24 cellular contexts compared by ENCODE assay signal in genomic region chr6:241331-241865, GRCh38.
"Had no signal": no experiment of that assay in that cellular context is flagged by ENCODE, and none has a peak within 500 bp of the region (broad histone marks: within the 10 kb centered on the region; RNA-seq: fewer than 3 reads in every experiment).

No MANE protein-coding gene starts in this region.

- H3K27ac Mint-ChIP-seq: activated CD4-positive, alpha-beta T cell treated with anti-CD3 and anti-CD28 coated beads, Interleukin-2, amount 10 ng/mL, durations not matched to agents 24 days and 14 days; activated CD8-positive, alpha-beta memory T cell treated with anti-CD3 and anti-CD28 coated beads, Interleukin-2, amount 10 ng/mL, durations not matched to agents 7 days and 5 days; activated naive CD4-positive, alpha-beta T cell treated with anti-CD3 and anti-CD28 coated beads, Interleukin-2, amount 50 U/mL, for 72 hours; activated naive CD8-positive, alpha-beta T cell treated with anti-CD3 and anti-CD28 coated beads, Interleukin-2, amount 50 U/mL, for 24 hours; T-helper 1 cell treated with Interleukin-12 subunit alpha and Interleukin-12 subunit beta and Interleukin-4 antibody, amounts not matched to agents 30 μg/mL and 1 μg/mL, for 36 hours had no signal

- DNase-seq: activated CD4-positive, alpha-beta T cell treated with anti-CD3 and anti-CD28 coated beads, Interleukin-2, amount 50 U/mL, for 48 hours; activated CD8-positive, alpha-beta memory T cell treated with anti-CD3 and anti-CD28 coated beads, Interleukin-2, amount 10 ng/mL, durations not matched to agents 7 days and 5 days; activated effector memory CD4-positive, alpha-beta T cell treated with anti-CD3 and anti-CD28 coated beads, Interleukin-2, amount 50 U/mL, for 16 hours; activated naive CD4-positive, alpha-beta T cell treated with Interleukin-2 at 50 U/mL for 16 hours; activated naive CD8-positive, alpha-beta T cell treated with anti-CD3 and anti-CD28 coated beads, Interleukin-2, amount 50 U/mL, for 24 hours; activated T-cell treated with anti-CD3 and anti-CD28 coated beads, Interleukin-2, amount 50 U/mL, for 4 hours; amniotic stem cell; body of pancreas; MG63; NCI-H1105; NCI-H1436; NCI-H187; NCI-H2171; NCI-H226; NCI-H526; NCI-H774; Peyer's patch; SHP77 treated with DMSO at 0.1 percent for 48 hours had no signal

- H3K9me3 ChIP-seq: body of pancreas, Peyer's patch had no signal

- H3K4me3 Mint-ChIP-seq: activated CD4-positive, alpha-beta T cell treated with anti-CD3 and anti-CD28 coated beads, Interleukin-2, amount 10 ng/mL, durations not matched to agents 24 days and 14 days; activated CD8-positive, alpha-beta memory T cell treated with anti-CD3 and anti-CD28 coated beads, Interleukin-2, amount 10 ng/mL, durations not matched to agents 7 days and 5 days; activated naive CD8-positive, alpha-beta T cell treated with anti-CD3 and anti-CD28 coated beads, Interleukin-2, amount 50 U/mL, for 24 hours; activated T-cell treated with anti-CD3 and anti-CD28 coated beads, Interleukin-2, amount 50 U/mL, for 4 hours; central memory CD8-positive, alpha-beta T cell; T-helper 1 cell treated with Interleukin-12 subunit alpha and Interleukin-12 subunit beta and Interleukin-4 antibody, amounts not matched to agents 30 μg/mL and 1 μg/mL, for 36 hours had no signal

- H3K27ac ChIP-seq: ascending aorta, body of pancreas, Peyer's patch had no signal

- H3K9me3 Mint-ChIP-seq: central memory CD8-positive, alpha-beta T cell had no signal

- H3K4me3 ChIP-seq: ascending aorta, body of pancreas, MG63, Peyer's patch had no signal

- H3K36me3 ChIP-seq: ascending aorta, MG63, Peyer's patch had no signal

- ATAC-seq: activated CD4-positive, CD25-positive, alpha-beta regulatory T cell treated with anti-CD3 and anti-CD28 coated beads, Interleukin-2, amount 50 U/mL, for 24 hours; activated CD8-positive, alpha-beta memory T cell treated with anti-CD3 and anti-CD28 coated beads, Interleukin-2, amount 10 ng/mL, durations not matched to agents 7 days and 5 days; activated naive CD4-positive, alpha-beta T cell treated with anti-CD3 and anti-CD28 coated beads, Interleukin-2, amount 50 U/mL, for 72 hours; activated naive CD8-positive, alpha-beta T cell treated with anti-CD3 and anti-CD28 coated beads, Interleukin-2, amount 50 U/mL, for 24 hours; activated T-cell treated with anti-CD3 and anti-CD28 coated beads, Interleukin-2, amount 50 U/mL, for 4 hours; body of pancreas had no signal

- H3K27me3 Mint-ChIP-seq: activated naive CD8-positive, alpha-beta T cell treated with anti-CD3 and anti-CD28 coated beads, Interleukin-2, amount 50 U/mL, for 24 hours; central memory CD8-positive, alpha-beta T cell had no signal

- H3K4me1 ChIP-seq: ascending aorta, body of pancreas, Peyer's patch had no signal

- H3K27me3 ChIP-seq: ascending aorta, body of pancreas, MG63, Peyer's patch had no signal
